Comparison of ENCODE assay signal across 15 cellular contexts in genomic region chr2:8438476-8438875, GRCh38.
DNase-seq lines count a peak whose midpoint lies in the region; ATAC-seq lines count a peak whose summit lies in the region.
"Had no signal": no experiment of that assay in that cellular context is flagged by ENCODE, and none has a peak within 500 bp of the region (broad histone marks: within the 10 kb centered on the region; RNA-seq: fewer than 3 reads in every experiment).

No MANE protein-coding gene starts in this region.

- peaks cover 34% of the 10 kb centered on the region for H3K4me1 Mint-ChIP-seq in memory B cell

- peak overlapping the region; percentile 35 for H3K27ac ChIP-seq in angular gyrus (ENCODE audit: low read depth, low read length)
- H3K27ac ChIP-seq: testis had no signal

- H3K27ac Mint-ChIP-seq in memory B cell: no peak overlapping the region
- H3K27ac Mint-ChIP-seq: activated T-helper 2 cell treated with anti-CD3 and anti-CD28 coated beads, Interferon-gamma antibody, Interleukin-2, Interleukin-4, amounts not matched to agents 10 μg/mL and 5 μg/mL and 100 μg/mL, durations not matched to agents 14 hours and 24 hours and 36 hours; HFFc6 had no signal

- peaks cover 17% of the 10 kb centered on the region for H3K27me3 Mint-ChIP-seq in memory B cell

- peak; percentile 41 for ATAC-seq in memory B cell (ENCODE audit: low read depth)
- ATAC-seq in HG02571 (IDR thresholded peaks at IDR 0.05; ENCODE audit: unreplicated experiment): no peak

- no peaks in the 10 kb centered on the region for H3K9me3 Mint-ChIP-seq in memory B cell
- H3K9me3 Mint-ChIP-seq: activated T-helper 2 cell treated with anti-CD3 and anti-CD28 coated beads, Interferon-gamma antibody, Interleukin-2, Interleukin-4, amounts not matched to agents 10 μg/mL and 5 μg/mL and 100 μg/mL, durations not matched to agents 14 hours and 24 hours and 36 hours; HFFc6 had no signal

- peak; percentile 76 for DNase-seq in Ammon's horn (ENCODE audit: low spot score)
- peak; percentile 59 to 83 for DNase-seq in Kasumi-1 (lab: John Stamatoyannopoulos, UW)
- no peak for DNase-seq in memory B cell (ENCODE audit: low spot score in 2 of 2)
- DNase-seq in HT-29 (ENCODE audit: low spot score): no peak
- no peak for DNase-seq in ureter (ENCODE audit: low spot score)
- DNase-seq in SHP77 treated with DMSO at 0.1 percent for 48 hours (lab: John Stamatoyannopoulos, UW): no peak
- DNase-seq: activated CD4-positive, CD25-positive, alpha-beta regulatory T cell treated with anti-CD3 and anti-CD28 coated beads, Interleukin-2, amount 50 U/mL, for 72 hours; HFFc6; NCI-H226; occipital lobe; stimulated activated CD4-positive, alpha-beta T cell treated with anti-CD3 and anti-CD28 coated beads, Interleukin-12 subunit alpha, Interleukin-12 subunit beta, amount 100 ng/mL, for 4 hours; testis had no signal

- no peaks in the 10 kb centered on the region for H3K36me3 Mint-ChIP-seq in memory B cell

- H3K4me3 Mint-ChIP-seq in memory B cell: no peak overlapping the region
- H3K4me3 Mint-ChIP-seq: HFFc6 had no signal

Comparison
In these comparisons a context has a peak if more than half of its experiments do, and no peak if none do; other contexts are left out.
1. DNase-seq: peak in Ammon's horn (single experiment) and Kasumi-1 (2 of 2); none in memory B cell (0 of 2), HT-29 (single experiment), ureter (single experiment) and SHP77 treated with DMSO at 0.1 percent for 48 hours (single experiment).